In genomic region chr11:115222863-115223530, GRCh38 we compare ENCODE assay signal across 10 cellular contexts.
DNase-seq lines count a peak whose midpoint lies in the region; ATAC-seq, FAIRE-seq and TF ChIP-seq lines count a peak whose summit lies in the region.
"Had no signal": no experiment of that assay in that cellular context is flagged by ENCODE, and none has a peak within 500 bp of the region (broad histone marks: within the 10 kb centered on the region; RNA-seq: fewer than 3 reads in every experiment).

No MANE protein-coding gene starts in this region.

- peak overlapping the region; percentile 90 for H3K27ac ChIP-seq in foreskin keratinocyte

- no peak for DNase-seq in GM18507 (ENCODE audit: extremely low spot score, insufficient read length, low read depth)
- DNase-seq in foreskin keratinocyte, result no peak
- no peak for DNase-seq in NCI-H1694 (lab: John Stamatoyannopoulos, UW)
- no peak for DNase-seq in AG20443 (ENCODE audit: low spot score)
- no peak for DNase-seq in NCI-H1694 treated with DMSO at 0.1 percent for 48 hours (lab: John Stamatoyannopoulos, UW)
- no peak for DNase-seq in NCI-H146 (lab: John Stamatoyannopoulos, UW)
- DNase-seq: naive B cell had no signal

- ATAC-seq in GM21619 (IDR thresholded peaks at IDR 0.05; ENCODE audit: unreplicated experiment), result peak; percentile 29
- peak; percentile 14 for ATAC-seq in HG03469 (IDR thresholded peaks at IDR 0.05; ENCODE audit: unreplicated experiment)
- peak; percentile 37 for ATAC-seq in foreskin keratinocyte

- peak; percentile 74 for FAIRE-seq in GM18507 (lab: Jason Lieb, UNC)
- FAIRE-seq: endometrium had no signal

- TF ChIP-seq CTCF in foreskin keratinocyte (conservative IDR thresholded peaks at IDR 0.05), result no peak

- peaks cover 16% of the 10 kb centered on the region for H3K4me1 ChIP-seq in foreskin keratinocyte

- no peaks in the 10 kb centered on the region for H3K27me3 ChIP-seq in foreskin keratinocyte
